In the genomic region with DNA sequence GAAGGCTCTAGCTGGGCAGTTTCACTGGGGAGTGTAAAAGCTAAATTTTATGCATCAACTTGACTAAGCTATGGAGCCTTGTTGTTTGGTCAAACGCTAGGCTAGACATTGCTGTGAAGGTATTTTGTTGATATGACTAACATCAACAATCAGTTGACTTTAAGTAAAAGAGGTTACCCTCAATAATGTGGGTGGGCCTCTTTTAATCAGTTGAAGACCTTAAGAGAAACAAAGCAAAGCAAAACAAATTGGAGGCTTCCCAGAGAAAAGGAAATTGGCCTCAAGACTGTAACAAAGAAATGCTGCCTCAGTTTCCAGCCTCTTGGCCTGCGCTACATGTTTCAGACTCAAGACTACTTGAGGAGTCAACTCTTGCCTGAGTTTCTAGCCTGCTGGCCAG, we compare ENCODE assay signal across 2 cellular contexts.
TF ChIP-seq lines count a peak whose summit lies in the region.

No MANE protein-coding gene starts in this region.

TF ChIP-seq in HCT116, 20 proteins besides CTCF, POLR2A, EP300 and RAD21:
- TF ChIP-seq, protein P1, sequence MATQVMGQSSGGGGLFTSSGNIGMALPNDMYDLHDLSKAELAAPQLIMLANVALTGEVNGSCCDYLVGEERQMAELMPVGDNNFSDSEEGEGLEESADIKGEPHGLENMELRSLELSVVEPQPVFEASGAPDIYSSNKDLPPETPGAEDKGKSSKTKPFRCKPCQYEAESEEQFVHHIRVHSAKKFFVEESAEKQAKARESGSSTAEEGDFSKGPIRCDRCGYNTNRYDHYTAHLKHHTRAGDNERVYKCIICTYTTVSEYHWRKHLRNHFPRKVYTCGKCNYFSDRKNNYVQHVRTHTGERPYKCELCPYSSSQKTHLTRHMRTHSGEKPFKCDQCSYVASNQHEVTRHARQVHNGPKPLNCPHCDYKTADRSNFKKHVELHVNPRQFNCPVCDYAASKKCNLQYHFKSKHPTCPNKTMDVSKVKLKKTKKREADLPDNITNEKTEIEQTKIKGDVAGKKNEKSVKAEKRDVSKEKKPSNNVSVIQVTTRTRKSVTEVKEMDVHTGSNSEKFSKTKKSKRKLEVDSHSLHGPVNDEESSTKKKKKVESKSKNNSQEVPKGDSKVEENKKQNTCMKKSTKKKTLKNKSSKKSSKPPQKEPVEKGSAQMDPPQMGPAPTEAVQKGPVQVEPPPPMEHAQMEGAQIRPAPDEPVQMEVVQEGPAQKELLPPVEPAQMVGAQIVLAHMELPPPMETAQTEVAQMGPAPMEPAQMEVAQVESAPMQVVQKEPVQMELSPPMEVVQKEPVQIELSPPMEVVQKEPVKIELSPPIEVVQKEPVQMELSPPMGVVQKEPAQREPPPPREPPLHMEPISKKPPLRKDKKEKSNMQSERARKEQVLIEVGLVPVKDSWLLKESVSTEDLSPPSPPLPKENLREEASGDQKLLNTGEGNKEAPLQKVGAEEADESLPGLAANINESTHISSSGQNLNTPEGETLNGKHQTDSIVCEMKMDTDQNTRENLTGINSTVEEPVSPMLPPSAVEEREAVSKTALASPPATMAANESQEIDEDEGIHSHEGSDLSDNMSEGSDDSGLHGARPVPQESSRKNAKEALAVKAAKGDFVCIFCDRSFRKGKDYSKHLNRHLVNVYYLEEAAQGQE (IDR thresholded peaks at IDR 0.05; ENCODE audit: low read depth), result no peak

TF ChIP-seq in IMR-90, 13 proteins besides CTCF, POLR2A, EP300 and RAD21:
- TF ChIP-seq NFE2L2 (IDR thresholded peaks at IDR 0.05; ENCODE audit: low read depth, low read length) (no peak), MAZ (IDR thresholded peaks at IDR 0.05; ENCODE audit: borderline replicate concordance, low read depth, low read length) (no peak), CEBPB (IDR thresholded peaks at IDR 0.05; ENCODE audit: low read depth, low read length) (no peak), MAFK (IDR thresholded peaks at IDR 0.05; ENCODE audit: low read depth, low read length) (no peak), RFX5 (IDR thresholded peaks at IDR 0.05; ENCODE audit: low read depth, low read length) (no peak)
